Comparison of ENCODE assay signal across 1 cellular context in genomic region chr7:149422065-149422913, GRCh38.
A peak's percentile ranks its signal among the peaks of the same experiment; 100 is the strongest.
TF ChIP-seq lines count a peak whose summit lies in the region.

No MANE protein-coding gene starts in this region.

TF ChIP-seq in HepG2, 621 proteins besides CTCF, POLR2A, EP300 and RAD21 (continued from another document and continues in another):
- TF ChIP-seq ZUFSP (CRISPR knock-in tag; IDR thresholded peaks at IDR 0.05; ENCODE audit: borderline replicate concordance) (no peak), CEBPZ (IDR thresholded peaks at IDR 0.05; ENCODE audit: low read length) (no peak), SUZ12 (IDR thresholded peaks at IDR 0.05; ENCODE audit: low read depth, low read length) (no peak), SETDB1 (CRISPR knock-in tag; IDR thresholded peaks at IDR 0.05; ENCODE audit: borderline replicate concordance) (no peak), AKAP8 (CRISPR knock-in tag; IDR thresholded peaks at IDR 0.05) (no peak), ZNF460 (CRISPR knock-in tag; IDR thresholded peaks at IDR 0.05; ENCODE audit: borderline replicate concordance) (no peak), ZNF850 (CRISPR knock-in tag; conservative IDR thresholded peaks at IDR 0.05) (no peak), ZNF710 (CRISPR knock-in tag; IDR thresholded peaks at IDR 0.05; ENCODE audit: borderline replicate concordance) (0 out of 2 replicates have a peak, but pooled peaks have one; percentile 42), ZNF382 (CRISPR knock-in tag; IDR thresholded peaks at IDR 0.05; ENCODE audit: borderline replicate concordance) (no peak), ZSCAN9 (CRISPR knock-in tag; IDR thresholded peaks at IDR 0.05; ENCODE audit: borderline replicate concordance) (no peak), NFATC3 (CRISPR knock-in tag; IDR thresholded peaks at IDR 0.05) (no peak), ZNF180 (CRISPR knock-in tag; IDR thresholded peaks at IDR 0.05; ENCODE audit: borderline replicate concordance, low read depth) (no peak), CBX1 (IDR thresholded peaks at IDR 0.05; ENCODE audit: low read depth) (no peak), UBTF (CRISPR knock-in tag; IDR thresholded peaks at IDR 0.05) (peak; percentile 73), ZSCAN22 (CRISPR knock-in tag; IDR thresholded peaks at IDR 0.05) (no peak), ELF4 (CRISPR knock-in tag; IDR thresholded peaks at IDR 0.05; ENCODE audit: borderline replicate concordance) (no peak), ZNF335 (CRISPR knock-in tag; IDR thresholded peaks at IDR 0.05) (no peak), ZNF275 (CRISPR knock-in tag; IDR thresholded peaks at IDR 0.05; ENCODE audit: borderline replicate concordance) (no peak), ZBTB46 (CRISPR knock-in tag; IDR thresholded peaks at IDR 0.05; ENCODE audit: borderline replicate concordance) (no peak), ATF7 (IDR thresholded peaks at IDR 0.05) (no peak), ATF7 (CRISPR knock-in tag; IDR thresholded peaks at IDR 0.05) (no peak), ZNF770 (CRISPR knock-in tag; IDR thresholded peaks at IDR 0.05) (peak; percentile 48; the same call in 1 of the 2 replicates), PAXIP1 (CRISPR knock-in tag; conservative IDR thresholded peaks at IDR 0.05) (0 out of 2 replicates have a peak, but pooled peaks have one; percentile 13), HNF4G (IDR thresholded peaks at IDR 0.05; ENCODE audit: borderline replicate concordance, low read depth, low read length) (no peak), HNF4G (CRISPR knock-in tag; IDR thresholded peaks at IDR 0.05; ENCODE audit: borderline replicate concordance, low read depth) (no peak), RXRB (CRISPR knock-in tag; IDR thresholded peaks at IDR 0.05; ENCODE audit: borderline replicate concordance) (0 out of 2 replicates have a peak, but pooled peaks have one; percentile 23), TRAFD1 (CRISPR knock-in tag; IDR thresholded peaks at IDR 0.05; ENCODE audit: borderline replicate concordance) (no peak), SOX6 (IDR thresholded peaks at IDR 0.05) (no peak), SOX6 (CRISPR knock-in tag; IDR thresholded peaks at IDR 0.05) (0 out of 2 replicates have a peak, but pooled peaks have one; percentile 12), ZNF329 (CRISPR knock-in tag; IDR thresholded peaks at IDR 0.05; ENCODE audit: low read depth) (no peak), JUND (CRISPR knock-in tag; IDR thresholded peaks at IDR 0.05) (no peak), ZNF280B (CRISPR knock-in tag; IDR thresholded peaks at IDR 0.05; ENCODE audit: borderline replicate concordance) (no peak)
